In the genomic region with DNA sequence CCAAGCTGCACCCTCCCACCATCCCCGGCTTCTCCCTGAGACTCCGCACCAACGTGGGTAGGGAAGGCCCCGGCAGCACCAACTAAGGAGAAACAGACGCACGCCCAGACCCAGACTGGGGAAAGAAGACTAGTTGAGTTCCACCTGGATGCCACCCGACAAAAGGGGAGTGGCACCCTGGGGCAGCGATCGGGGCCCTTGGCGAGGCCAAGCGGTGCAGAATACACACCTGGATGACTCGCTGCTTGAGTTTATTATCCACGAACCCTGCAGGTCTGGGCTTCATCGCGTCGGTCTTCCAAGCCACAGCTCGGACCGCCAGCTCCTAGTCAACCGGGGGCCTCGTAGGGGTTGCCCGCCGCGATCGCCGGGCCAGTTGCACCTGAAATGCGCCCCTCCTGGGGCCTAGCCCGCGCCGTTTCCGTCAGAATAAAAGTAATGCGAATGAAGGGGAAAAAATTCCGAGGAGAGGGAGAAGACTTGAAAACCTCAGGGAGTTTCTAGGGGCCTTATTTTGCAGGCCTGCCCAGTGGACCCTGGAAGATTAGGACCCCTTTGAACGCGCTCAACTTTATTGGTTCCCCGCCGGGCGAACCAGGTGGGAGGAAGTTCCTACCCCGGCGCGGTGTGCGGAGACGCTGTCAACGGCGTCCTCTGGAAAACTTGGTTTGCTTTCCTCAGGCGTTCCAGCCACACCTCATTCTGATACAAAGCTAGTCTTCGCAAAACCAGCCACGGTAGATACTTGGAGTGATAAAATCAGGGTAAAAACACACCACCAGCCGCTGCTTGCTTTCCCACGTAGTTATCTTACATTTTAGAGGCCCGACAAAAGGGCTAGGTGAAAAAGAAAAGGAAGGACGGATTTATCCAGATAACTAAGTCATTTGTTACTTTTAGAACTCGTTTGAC, we compare ENCODE assay signal across 1 cellular context.
TF ChIP-seq lines count a peak whose summit lies in the region.

A gene (minus strand): TSS at position 331 of the 912 bp plus-strand sequence. CDS start 45 bp downstream, at position 286.

TF ChIP-seq in K562, 482 proteins besides CTCF, POLR2A, EP300 and RAD21 (continued from another document and continues in another):
- TF ChIP-seq, protein P1, sequence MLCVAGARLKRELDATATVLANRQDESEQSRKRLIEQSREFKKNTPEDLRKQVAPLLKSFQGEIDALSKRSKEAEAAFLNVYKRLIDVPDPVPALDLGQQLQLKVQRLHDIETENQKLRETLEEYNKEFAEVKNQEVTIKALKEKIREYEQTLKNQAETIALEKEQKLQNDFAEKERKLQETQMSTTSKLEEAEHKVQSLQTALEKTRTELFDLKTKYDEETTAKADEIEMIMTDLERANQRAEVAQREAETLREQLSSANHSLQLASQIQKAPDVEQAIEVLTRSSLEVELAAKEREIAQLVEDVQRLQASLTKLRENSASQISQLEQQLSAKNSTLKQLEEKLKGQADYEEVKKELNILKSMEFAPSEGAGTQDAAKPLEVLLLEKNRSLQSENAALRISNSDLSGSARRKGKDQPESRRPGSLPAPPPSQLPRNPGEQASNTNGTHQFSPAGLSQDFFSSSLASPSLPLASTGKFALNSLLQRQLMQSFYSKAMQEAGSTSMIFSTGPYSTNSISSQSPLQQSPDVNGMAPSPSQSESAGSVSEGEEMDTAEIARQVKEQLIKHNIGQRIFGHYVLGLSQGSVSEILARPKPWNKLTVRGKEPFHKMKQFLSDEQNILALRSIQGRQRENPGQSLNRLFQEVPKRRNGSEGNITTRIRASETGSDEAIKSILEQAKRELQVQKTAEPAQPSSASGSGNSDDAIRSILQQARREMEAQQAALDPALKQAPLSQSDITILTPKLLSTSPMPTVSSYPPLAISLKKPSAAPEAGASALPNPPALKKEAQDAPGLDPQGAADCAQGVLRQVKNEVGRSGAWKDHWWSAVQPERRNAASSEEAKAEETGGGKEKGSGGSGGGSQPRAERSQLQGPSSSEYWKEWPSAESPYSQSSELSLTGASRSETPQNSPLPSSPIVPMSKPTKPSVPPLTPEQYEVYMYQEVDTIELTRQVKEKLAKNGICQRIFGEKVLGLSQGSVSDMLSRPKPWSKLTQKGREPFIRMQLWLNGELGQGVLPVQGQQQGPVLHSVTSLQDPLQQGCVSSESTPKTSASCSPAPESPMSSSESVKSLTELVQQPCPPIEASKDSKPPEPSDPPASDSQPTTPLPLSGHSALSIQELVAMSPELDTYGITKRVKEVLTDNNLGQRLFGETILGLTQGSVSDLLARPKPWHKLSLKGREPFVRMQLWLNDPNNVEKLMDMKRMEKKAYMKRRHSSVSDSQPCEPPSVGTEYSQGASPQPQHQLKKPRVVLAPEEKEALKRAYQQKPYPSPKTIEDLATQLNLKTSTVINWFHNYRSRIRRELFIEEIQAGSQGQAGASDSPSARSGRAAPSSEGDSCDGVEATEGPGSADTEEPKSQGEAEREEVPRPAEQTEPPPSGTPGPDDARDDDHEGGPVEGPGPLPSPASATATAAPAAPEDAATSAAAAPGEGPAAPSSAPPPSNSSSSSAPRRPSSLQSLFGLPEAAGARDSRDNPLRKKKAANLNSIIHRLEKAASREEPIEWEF (CRISPR knock-in tag; IDR thresholded peaks at IDR 0.05) = no peak
- TF ChIP-seq, protein P2, sequence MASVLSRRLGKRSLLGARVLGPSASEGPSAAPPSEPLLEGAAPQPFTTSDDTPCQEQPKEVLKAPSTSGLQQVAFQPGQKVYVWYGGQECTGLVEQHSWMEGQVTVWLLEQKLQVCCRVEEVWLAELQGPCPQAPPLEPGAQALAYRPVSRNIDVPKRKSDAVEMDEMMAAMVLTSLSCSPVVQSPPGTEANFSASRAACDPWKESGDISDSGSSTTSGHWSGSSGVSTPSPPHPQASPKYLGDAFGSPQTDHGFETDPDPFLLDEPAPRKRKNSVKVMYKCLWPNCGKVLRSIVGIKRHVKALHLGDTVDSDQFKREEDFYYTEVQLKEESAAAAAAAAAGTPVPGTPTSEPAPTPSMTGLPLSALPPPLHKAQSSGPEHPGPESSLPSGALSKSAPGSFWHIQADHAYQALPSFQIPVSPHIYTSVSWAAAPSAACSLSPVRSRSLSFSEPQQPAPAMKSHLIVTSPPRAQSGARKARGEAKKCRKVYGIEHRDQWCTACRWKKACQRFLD (CRISPR knock-in tag; IDR thresholded peaks at IDR 0.05) = peak; percentile 93
- TF ChIP-seq POLR2G (IDR thresholded peaks at IDR 0.05; ENCODE audit: low read depth, low read length) (peak; percentile 84), E2F3 (CRISPR knock-in tag; IDR thresholded peaks at IDR 0.05) (peak; percentile 92; the same call in 1 of the 2 replicates), SAFB (IDR thresholded peaks at IDR 0.05; ENCODE audit: borderline replicate concordance, low read depth, low read length) (no peak), BACH1 (tag; IDR thresholded peaks at IDR 0.05) (no peak), FOXJ2 (tag; IDR thresholded peaks at IDR 0.05) (peak; percentile 29; the same call in 1 of the 2 replicates), NR4A1 (CRISPR knock-in tag; IDR thresholded peaks at IDR 0.05) (peak; percentile 77; the same call in 1 of the 2 replicates), NR4A1 (tag; IDR thresholded peaks at IDR 0.05) (peak; percentile 56; the same call in 1 of the 2 replicates), ATF1 (CRISPR knock-in tag; IDR thresholded peaks at IDR 0.05) (no peak), ATF1 (tag; IDR thresholded peaks at IDR 0.05) (peak; percentile 89), ZNF175 (CRISPR knock-in tag; IDR thresholded peaks at IDR 0.05; ENCODE audit: low read depth) (no peak), ZFP30 (CRISPR knock-in tag; IDR thresholded peaks at IDR 0.05; ENCODE audit: borderline replicate concordance) (no peak), ZZZ3 (IDR thresholded peaks at IDR 0.05) (peak; percentile 91), ZNF785 (CRISPR knock-in tag; IDR thresholded peaks at IDR 0.05) (no peak), TBL1XR1 (IDR thresholded peaks at IDR 0.05; ENCODE audit: low read length in 2 of 2) (peak in 1 of 2 experiments; percentile 62; a peak in 1 of 4 replicates), RUNX1 (IDR thresholded peaks at IDR 0.05; ENCODE audit: low read depth) (0 out of 2 replicates have a peak, but pooled peaks have one; percentile 42), TRIM24 (IDR thresholded peaks at IDR 0.05) (peak in 1 of 2 experiments; percentile 93; a peak in 2 of 4 replicates), GTF2E2 (tag; IDR thresholded peaks at IDR 0.05) (peak; percentile 94)
- TF ChIP-seq, protein P3, sequence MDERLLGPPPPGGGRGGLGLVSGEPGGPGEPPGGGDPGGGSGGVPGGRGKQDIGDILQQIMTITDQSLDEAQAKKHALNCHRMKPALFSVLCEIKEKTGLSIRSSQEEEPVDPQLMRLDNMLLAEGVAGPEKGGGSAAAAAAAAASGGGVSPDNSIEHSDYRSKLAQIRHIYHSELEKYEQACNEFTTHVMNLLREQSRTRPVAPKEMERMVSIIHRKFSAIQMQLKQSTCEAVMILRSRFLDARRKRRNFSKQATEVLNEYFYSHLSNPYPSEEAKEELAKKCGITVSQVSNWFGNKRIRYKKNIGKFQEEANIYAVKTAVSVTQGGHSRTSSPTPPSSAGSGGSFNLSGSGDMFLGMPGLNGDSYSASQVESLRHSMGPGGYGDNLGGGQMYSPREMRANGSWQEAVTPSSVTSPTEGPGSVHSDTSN (CRISPR knock-in tag; IDR thresholded peaks at IDR 0.05; ENCODE audit: low read depth) = no peak
- TF ChIP-seq, protein P3 (tag; conservative IDR thresholded peaks at IDR 0.05; ENCODE audit: low read depth) = peak; percentile 30; the same call in 1 of the 2 replicates
- TF ChIP-seq, protein P4, sequence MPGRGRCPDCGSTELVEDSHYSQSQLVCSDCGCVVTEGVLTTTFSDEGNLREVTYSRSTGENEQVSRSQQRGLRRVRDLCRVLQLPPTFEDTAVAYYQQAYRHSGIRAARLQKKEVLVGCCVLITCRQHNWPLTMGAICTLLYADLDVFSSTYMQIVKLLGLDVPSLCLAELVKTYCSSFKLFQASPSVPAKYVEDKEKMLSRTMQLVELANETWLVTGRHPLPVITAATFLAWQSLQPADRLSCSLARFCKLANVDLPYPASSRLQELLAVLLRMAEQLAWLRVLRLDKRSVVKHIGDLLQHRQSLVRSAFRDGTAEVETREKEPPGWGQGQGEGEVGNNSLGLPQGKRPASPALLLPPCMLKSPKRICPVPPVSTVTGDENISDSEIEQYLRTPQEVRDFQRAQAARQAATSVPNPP (IDR thresholded peaks at IDR 0.05; ENCODE audit: borderline replicate concordance, insufficient read depth, insufficient read length) = no peak
- TF ChIP-seq, protein P5, sequence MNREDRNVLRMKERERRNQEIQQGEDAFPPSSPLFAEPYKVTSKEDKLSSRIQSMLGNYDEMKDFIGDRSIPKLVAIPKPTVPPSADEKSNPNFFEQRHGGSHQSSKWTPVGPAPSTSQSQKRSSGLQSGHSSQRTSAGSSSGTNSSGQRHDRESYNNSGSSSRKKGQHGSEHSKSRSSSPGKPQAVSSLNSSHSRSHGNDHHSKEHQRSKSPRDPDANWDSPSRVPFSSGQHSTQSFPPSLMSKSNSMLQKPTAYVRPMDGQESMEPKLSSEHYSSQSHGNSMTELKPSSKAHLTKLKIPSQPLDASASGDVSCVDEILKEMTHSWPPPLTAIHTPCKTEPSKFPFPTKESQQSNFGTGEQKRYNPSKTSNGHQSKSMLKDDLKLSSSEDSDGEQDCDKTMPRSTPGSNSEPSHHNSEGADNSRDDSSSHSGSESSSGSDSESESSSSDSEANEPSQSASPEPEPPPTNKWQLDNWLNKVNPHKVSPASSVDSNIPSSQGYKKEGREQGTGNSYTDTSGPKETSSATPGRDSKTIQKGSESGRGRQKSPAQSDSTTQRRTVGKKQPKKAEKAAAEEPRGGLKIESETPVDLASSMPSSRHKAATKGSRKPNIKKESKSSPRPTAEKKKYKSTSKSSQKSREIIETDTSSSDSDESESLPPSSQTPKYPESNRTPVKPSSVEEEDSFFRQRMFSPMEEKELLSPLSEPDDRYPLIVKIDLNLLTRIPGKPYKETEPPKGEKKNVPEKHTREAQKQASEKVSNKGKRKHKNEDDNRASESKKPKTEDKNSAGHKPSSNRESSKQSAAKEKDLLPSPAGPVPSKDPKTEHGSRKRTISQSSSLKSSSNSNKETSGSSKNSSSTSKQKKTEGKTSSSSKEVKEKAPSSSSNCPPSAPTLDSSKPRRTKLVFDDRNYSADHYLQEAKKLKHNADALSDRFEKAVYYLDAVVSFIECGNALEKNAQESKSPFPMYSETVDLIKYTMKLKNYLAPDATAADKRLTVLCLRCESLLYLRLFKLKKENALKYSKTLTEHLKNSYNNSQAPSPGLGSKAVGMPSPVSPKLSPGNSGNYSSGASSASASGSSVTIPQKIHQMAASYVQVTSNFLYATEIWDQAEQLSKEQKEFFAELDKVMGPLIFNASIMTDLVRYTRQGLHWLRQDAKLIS (CRISPR knock-in tag; IDR thresholded peaks at IDR 0.05) = no peak
- TF ChIP-seq, protein P6, sequence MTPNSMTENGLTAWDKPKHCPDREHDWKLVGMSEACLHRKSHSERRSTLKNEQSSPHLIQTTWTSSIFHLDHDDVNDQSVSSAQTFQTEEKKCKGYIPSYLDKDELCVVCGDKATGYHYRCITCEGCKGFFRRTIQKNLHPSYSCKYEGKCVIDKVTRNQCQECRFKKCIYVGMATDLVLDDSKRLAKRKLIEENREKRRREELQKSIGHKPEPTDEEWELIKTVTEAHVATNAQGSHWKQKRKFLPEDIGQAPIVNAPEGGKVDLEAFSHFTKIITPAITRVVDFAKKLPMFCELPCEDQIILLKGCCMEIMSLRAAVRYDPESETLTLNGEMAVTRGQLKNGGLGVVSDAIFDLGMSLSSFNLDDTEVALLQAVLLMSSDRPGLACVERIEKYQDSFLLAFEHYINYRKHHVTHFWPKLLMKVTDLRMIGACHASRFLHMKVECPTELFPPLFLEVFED (CRISPR knock-in tag; conservative IDR thresholded peaks at IDR 0.05) = peak; percentile 84; the same call in 1 of the 2 replicates
- TF ChIP-seq, protein P7, sequence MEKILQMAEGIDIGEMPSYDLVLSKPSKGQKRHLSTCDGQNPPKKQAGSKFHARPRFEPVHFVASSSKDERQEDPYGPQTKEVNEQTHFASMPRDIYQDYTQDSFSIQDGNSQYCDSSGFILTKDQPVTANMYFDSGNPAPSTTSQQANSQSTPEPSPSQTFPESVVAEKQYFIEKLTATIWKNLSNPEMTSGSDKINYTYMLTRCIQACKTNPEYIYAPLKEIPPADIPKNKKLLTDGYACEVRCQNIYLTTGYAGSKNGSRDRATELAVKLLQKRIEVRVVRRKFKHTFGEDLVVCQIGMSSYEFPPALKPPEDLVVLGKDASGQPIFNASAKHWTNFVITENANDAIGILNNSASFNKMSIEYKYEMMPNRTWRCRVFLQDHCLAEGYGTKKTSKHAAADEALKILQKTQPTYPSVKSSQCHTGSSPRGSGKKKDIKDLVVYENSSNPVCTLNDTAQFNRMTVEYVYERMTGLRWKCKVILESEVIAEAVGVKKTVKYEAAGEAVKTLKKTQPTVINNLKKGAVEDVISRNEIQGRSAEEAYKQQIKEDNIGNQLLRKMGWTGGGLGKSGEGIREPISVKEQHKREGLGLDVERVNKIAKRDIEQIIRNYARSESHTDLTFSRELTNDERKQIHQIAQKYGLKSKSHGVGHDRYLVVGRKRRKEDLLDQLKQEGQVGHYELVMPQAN (IDR thresholded peaks at IDR 0.05; ENCODE audit: borderline replicate concordance) = peak; percentile 86; the same call in 1 of the 2 replicates
